ENCODE assay signal across 8 cellular contexts in the genomic region with DNA sequence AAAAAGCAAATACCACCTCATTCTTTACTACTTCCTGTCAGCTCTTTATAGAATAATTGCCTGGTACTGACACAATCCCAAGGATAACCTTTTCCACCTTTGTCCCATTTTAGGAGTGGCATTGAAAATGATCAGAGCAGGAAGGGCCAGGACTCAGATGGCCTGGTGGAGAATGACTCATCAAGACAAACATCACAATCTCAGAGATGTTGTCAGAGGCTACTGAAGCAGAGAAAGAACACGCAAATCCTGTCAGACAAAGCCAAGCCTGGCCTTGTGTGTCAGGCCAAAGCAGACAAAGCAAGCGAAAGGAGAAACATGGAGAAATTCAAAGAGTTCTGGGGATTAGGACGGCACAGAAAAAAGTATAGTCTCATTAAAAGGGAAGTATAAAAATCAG. TPM values are rescaled to one million over a fixed set of nuclear protein-coding genes. Genes with fewer than 3 reads are reported as not detected.
DNase-seq lines count a peak whose midpoint lies in the region; ATAC-seq lines count a peak whose summit lies in the region.

No MANE protein-coding gene starts in this region.

- H3K36me3 ChIP-seq in esophagus (ENCODE audit: control insufficient read depth in 2 of 2, insufficient read depth in 2 of 2, low read length in 1 of 2) (no peaks in the 10 kb centered on the region), neuronal stem cell (replicated peaks in 1 of 2; ENCODE audit: control insufficient read depth in 2 of 2, insufficient read depth in 2 of 2, low read length in 2 of 2) (peaks cover under 1 to 59% of the 10 kb centered on the region in 2 donors)

- no peak for ATAC-seq in HG03159 (IDR thresholded peaks at IDR 0.05; ENCODE audit: unreplicated experiment)

- 54 to 60% methylated on average over 3 of the region's 3 CpGs for WGBS in esophagus, 2 donors
- no CpG with 5 or more reads among the region's 3 CpGs for WGBS in neuronal stem cell (ENCODE audit: extremely low coverage in 2 of 2, insufficient read length in 2 of 2, insufficient replicate concordance in 1 of 2), 2 donors

- no peak overlapping the region for H3K4ac ChIP-seq in neuronal stem cell (ENCODE audit: low read length)

- no peak overlapping the region for H3K4me3 ChIP-seq in esophagus (ENCODE audit: low read depth in 1 of 2, low read length in 2 of 2)
- no peak overlapping the region for H3K4me3 ChIP-seq in neuronal stem cell (ENCODE audit: low read length in 2 of 2)

- no peaks in the 10 kb centered on the region for H3K9me3 Mint-ChIP-seq in T-helper 2 cell treated with Interferon-gamma antibody and Interleukin-4, amounts not matched to agents 5 μg/mL and 100 μg/mL, for 36 hours

- no peak overlapping the region for H3K27ac Mint-ChIP-seq in T-helper 2 cell treated with Interferon-gamma antibody and Interleukin-4, amounts not matched to agents 5 μg/mL and 100 μg/mL, for 36 hours

- H3K23ac ChIP-seq in neuronal stem cell (ENCODE audit: low read depth, low read length, poor library complexity): no peak overlapping the region

- no peaks in the 10 kb centered on the region for H3K9me3 ChIP-seq in esophagus (ENCODE audit: control insufficient read depth in 2 of 2, insufficient read depth in 1 of 2, low read depth in 1 of 2, low read length in 1 of 2)
- peaks cover 0 to 6% of the 10 kb centered on the region in 2 donors for H3K9me3 ChIP-seq in neuronal stem cell (replicated peaks in 1 of 2; ENCODE audit: control insufficient read depth in 2 of 2, insufficient read depth in 1 of 2, low read depth in 1 of 2, low read length in 2 of 2)

- H3K27ac ChIP-seq in esophagus (ENCODE audit: low read depth in 2 of 2, low read length in 1 of 2) (peak overlapping the region; percentile 57 to 84), neuronal stem cell (replicated peaks; ENCODE audit: low read length) (no peak overlapping the region)

- no peak overlapping the region for H2BK5ac ChIP-seq in neuronal stem cell (ENCODE audit: low read length)

- no peak overlapping the region for H2BK12ac ChIP-seq in neuronal stem cell (ENCODE audit: low read length)

- H3K4me1 Mint-ChIP-seq in T-helper 2 cell treated with Interferon-gamma antibody and Interleukin-4, amounts not matched to agents 5 μg/mL and 100 μg/mL, for 36 hours (ENCODE audit: low read depth): no peaks in the 10 kb centered on the region

- H2BK120ac ChIP-seq in neuronal stem cell (ENCODE audit: low read depth, low read length): no peak overlapping the region

- peaks cover 36% of the 10 kb centered on the region for H3K36me3 Mint-ChIP-seq in T-helper 2 cell treated with Interferon-gamma antibody and Interleukin-4, amounts not matched to agents 5 μg/mL and 100 μg/mL, for 36 hours (ENCODE audit: low read depth)

- H3K79me1 ChIP-seq in neuronal stem cell (ENCODE audit: low read depth, low read length): no peaks in the 10 kb centered on the region

- H3K4me2 ChIP-seq in neuronal stem cell (ENCODE audit: insufficient read depth, low read length, poor library complexity, severe bottlenecking): no peak overlapping the region

- H3K4me1 ChIP-seq in esophagus (ENCODE audit: control insufficient read depth in 2 of 2, insufficient read depth in 2 of 2, low read length in 1 of 2) (peaks cover 0 to 3% of the 10 kb centered on the region in 2 donors), neuronal stem cell (ENCODE audit: control insufficient read depth in 2 of 2, insufficient read depth in 1 of 2, low read depth in 1 of 2, low read length in 2 of 2) (peaks cover 2 to 8% of the 10 kb centered on the region in 2 donors)

- H3K4me3 Mint-ChIP-seq in T-helper 2 cell treated with Interferon-gamma antibody and Interleukin-4, amounts not matched to agents 5 μg/mL and 100 μg/mL, for 36 hours: no peak overlapping the region

- no peak overlapping the region for H4K8ac ChIP-seq in neuronal stem cell (ENCODE audit: low read depth, low read length)

- DNase-seq in EL: peak; percentile 62
- peak; percentile 66 for DNase-seq in NCI-H69 (lab: John Stamatoyannopoulos, UW)
- peak; percentile 11 for DNase-seq in neuronal stem cell (ENCODE audit: low spot score)
- no peak for DNase-seq in SK-N-DZ (ENCODE audit: low spot score)
- no peak for DNase-seq in T-helper 2 cell treated with Interferon-gamma antibody and Interleukin-4, amounts not matched to agents 5 μg/mL and 100 μg/mL, for 36 hours (ENCODE audit: low spot score)
- DNase-seq in germinal center (ENCODE audit: low spot score): no peak

- H2BK15ac ChIP-seq in neuronal stem cell (ENCODE audit: low read length): no peak overlapping the region

- no peaks in the 10 kb centered on the region for H3K27me3 ChIP-seq in esophagus (ENCODE audit: control insufficient read depth in 1 of 2, insufficient read depth in 2 of 2, low read length in 2 of 2)
- no peaks in the 10 kb centered on the region for H3K27me3 ChIP-seq in neuronal stem cell (ENCODE audit: control insufficient read depth in 3 of 3, insufficient read depth in 3 of 3, low read depth in 1 of 3, low read length in 3 of 3)

- H4K91ac ChIP-seq in neuronal stem cell (ENCODE audit: low read depth, low read length, poor library complexity): no peak overlapping the region

- no peak overlapping the region for H3K9ac ChIP-seq in neuronal stem cell (ENCODE audit: low read depth, low read length, poor library complexity)

- no peak overlapping the region for H3K14ac ChIP-seq in neuronal stem cell (ENCODE audit: low read length)

- peak overlapping the region; percentile 62 for H2AFZ ChIP-seq in neuronal stem cell (ENCODE audit: low read length)

- H3K27me3 Mint-ChIP-seq in T-helper 2 cell treated with Interferon-gamma antibody and Interleukin-4, amounts not matched to agents 5 μg/mL and 100 μg/mL, for 36 hours (ENCODE audit: low read depth): no peaks in the 10 kb centered on the region

- no peak overlapping the region for H3K18ac ChIP-seq in neuronal stem cell (ENCODE audit: low read length)

- H2AK5ac ChIP-seq in neuronal stem cell (ENCODE audit: low read depth, low read length): no peak overlapping the region

RNA-seq across cellular contexts. Expression of gene NSUN6, which starts 40.9 kb away (rescaled TPM):
- 1 to 10 TPM; 3.8 to 5.6 TPM for polyA plus RNA-seq in esophagus
- 15.5 TPM for polyA plus RNA-seq in neuronal stem cell (2013, experiment 1 of 2)
- 16.1 TPM for polyA plus RNA-seq in neuronal stem cell (2013, experiment 2 of 2)
- 16.2 and 17.2 TPM in 2 replicates for polyA plus RNA-seq in SK-N-DZ (2014; cell fraction: cytosol; rRNA removed)
- 25.2 and 30.9 TPM in 2 replicates for polyA plus RNA-seq in SK-N-DZ (2014; cell fraction: nucleus; rRNA removed)

RNA-seq across cellular contexts. Expression of gene ARL5B, which starts 48.7 kb away (rescaled TPM):
- polyA plus RNA-seq in esophagus: 1 to 10 TPM; 2.5 to 4.6 TPM
- 38.8 TPM for polyA plus RNA-seq in neuronal stem cell (2013, experiment 1 of 2)
- 39.7 TPM for polyA plus RNA-seq in neuronal stem cell (2013, experiment 2 of 2)
- 19.9 and 24.2 TPM in 2 replicates for polyA plus RNA-seq in SK-N-DZ (2014; cell fraction: cytosol; rRNA removed)
- 19.0 and 26.0 TPM in 2 replicates for polyA plus RNA-seq in SK-N-DZ (2014; cell fraction: nucleus; rRNA removed)

Comparison
In these comparisons a context has a peak if more than half of its experiments do, and no peak if none do; other contexts are left out.
1. DNase-seq: peak in EL (single experiment), NCI-H69 (single experiment) and neuronal stem cell (single experiment); none in SK-N-DZ (single experiment), T-helper 2 cell treated with Interferon-gamma antibody and Interleukin-4, amounts not matched to agents 5 μg/mL and 100 μg/mL, for 36 hours (single experiment) and germinal center (single experiment).